In genomic region chr11:61055776-61056175, GRCh38 we compare ENCODE assay signal across 1 cellular context.
TF ChIP-seq lines count a peak whose summit lies in the region.

No MANE protein-coding gene starts in this region.

TF ChIP-seq in GM23338, 12 proteins besides CTCF, POLR2A, EP300 and RAD21:
- TF ChIP-seq, protein P1, sequence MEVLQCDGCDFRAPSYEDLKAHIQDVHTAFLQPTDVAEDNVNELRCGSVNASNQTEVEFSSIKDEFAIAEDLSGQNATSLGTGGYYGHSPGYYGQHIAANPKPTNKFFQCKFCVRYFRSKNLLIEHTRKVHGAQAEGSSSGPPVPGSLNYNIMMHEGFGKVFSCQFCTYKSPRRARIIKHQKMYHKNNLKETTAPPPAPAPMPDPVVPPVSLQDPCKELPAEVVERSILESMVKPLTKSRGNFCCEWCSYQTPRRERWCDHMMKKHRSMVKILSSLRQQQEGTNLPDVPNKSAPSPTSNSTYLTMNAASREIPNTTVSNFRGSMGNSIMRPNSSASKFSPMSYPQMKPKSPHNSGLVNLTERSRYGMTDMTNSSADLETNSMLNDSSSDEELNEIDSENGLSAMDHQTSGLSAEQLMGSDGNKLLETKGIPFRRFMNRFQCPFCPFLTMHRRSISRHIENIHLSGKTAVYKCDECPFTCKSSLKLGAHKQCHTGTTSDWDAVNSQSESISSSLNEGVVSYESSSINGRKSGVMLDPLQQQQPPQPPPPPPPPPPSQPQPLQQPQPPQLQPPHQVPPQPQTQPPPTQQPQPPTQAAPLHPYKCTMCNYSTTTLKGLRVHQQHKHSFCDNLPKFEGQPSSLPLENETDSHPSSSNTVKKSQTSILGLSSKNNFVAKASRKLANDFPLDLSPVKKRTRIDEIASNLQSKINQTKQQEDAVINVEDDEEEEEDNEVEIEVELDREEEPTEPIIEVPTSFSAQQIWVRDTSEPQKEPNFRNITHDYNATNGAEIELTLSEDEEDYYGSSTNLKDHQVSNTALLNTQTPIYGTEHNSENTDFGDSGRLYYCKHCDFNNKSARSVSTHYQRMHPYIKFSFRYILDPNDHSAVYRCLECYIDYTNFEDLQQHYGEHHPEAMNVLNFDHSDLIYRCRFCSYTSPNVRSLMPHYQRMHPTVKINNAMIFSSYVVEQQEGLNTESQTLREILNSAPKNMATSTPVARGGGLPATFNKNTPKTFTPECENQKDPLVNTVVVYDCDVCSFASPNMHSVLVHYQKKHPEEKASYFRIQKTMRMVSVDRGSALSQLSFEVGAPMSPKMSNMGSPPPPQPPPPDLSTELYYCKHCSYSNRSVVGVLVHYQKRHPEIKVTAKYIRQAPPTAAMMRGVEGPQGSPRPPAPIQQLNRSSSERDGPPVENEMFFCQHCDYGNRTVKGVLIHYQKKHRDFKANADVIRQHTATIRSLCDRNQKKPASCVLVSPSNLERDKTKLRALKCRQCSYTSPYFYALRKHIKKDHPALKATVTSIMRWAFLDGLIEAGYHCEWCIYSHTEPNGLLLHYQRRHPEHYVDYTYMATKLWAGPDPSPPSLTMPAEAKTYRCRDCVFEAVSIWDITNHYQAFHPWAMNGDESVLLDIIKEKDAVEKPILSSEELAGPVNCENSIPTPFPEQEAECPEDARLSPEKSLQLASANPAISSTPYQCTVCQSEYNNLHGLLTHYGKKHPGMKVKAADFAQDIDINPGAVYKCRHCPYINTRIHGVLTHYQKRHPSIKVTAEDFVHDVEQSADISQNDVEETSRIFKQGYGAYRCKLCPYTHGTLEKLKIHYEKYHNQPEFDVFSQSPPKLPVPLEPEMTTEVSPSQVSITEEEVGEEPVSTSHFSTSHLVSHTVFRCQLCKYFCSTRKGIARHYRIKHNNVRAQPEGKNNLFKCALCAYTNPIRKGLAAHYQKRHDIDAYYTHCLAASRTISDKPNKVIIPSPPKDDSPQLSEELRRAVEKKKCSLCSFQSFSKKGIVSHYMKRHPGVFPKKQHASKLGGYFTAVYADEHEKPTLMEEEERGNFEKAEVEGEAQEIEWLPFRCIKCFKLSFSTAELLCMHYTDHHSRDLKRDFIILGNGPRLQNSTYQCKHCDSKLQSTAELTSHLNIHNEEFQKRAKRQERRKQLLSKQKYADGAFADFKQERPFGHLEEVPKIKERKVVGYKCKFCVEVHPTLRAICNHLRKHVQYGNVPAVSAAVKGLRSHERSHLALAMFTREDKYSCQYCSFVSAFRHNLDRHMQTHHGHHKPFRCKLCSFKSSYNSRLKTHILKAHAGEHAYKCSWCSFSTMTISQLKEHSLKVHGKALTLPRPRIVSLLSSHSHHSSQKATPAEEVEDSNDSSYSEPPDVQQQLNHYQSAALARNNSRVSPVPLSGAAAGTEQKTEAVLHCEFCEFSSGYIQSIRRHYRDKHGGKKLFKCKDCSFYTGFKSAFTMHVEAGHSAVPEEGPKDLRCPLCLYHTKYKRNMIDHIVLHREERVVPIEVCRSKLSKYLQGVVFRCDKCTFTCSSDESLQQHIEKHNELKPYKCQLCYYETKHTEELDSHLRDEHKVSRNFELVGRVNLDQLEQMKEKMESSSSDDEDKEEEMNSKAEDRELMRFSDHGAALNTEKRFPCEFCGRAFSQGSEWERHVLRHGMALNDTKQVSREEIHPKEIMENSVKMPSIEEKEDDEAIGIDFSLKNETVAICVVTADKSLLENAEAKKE (CRISPR knock-in tag; IDR thresholded peaks at IDR 0.05): no peak
- no peak for TF ChIP-seq POLR2AphosphoS5 (IDR thresholded peaks at IDR 0.05; ENCODE audit: low read depth)
- TF ChIP-seq EZH2 (IDR thresholded peaks at IDR 0.05; ENCODE audit: low read depth, unreplicated experiment): no peak
- no peak for TF ChIP-seq REST (IDR thresholded peaks at IDR 0.05; ENCODE audit: unreplicated experiment)
- TF ChIP-seq ZNF331 (CRISPR knock-in tag; IDR thresholded peaks at IDR 0.05; ENCODE audit: low read depth): no peak
- TF ChIP-seq CREB1 (CRISPR knock-in tag; IDR thresholded peaks at IDR 0.05; ENCODE audit: low read depth): no peak
- no peak for TF ChIP-seq JUNB (IDR thresholded peaks at IDR 0.05; ENCODE audit: unreplicated experiment)
- TF ChIP-seq STAT1 (IDR thresholded peaks at IDR 0.05; ENCODE audit: unreplicated experiment): no peak
- TF ChIP-seq ETS1 (IDR thresholded peaks at IDR 0.05): no peak
- TF ChIP-seq ZNF114 (CRISPR knock-in tag; IDR thresholded peaks at IDR 0.05): no peak
- TF ChIP-seq EZH2phosphoT487 (IDR thresholded peaks at IDR 0.05; ENCODE audit: unreplicated experiment): no peak
- no peak for TF ChIP-seq NANOG (IDR thresholded peaks at IDR 0.05; ENCODE audit: borderline replicate concordance)
